ENCODE assay signal across 21 cellular contexts in genomic region chr3:25820816-25821486, GRCh38. TPM values are rescaled to one million over a fixed set of nuclear protein-coding genes. Genes with fewer than 3 reads are reported as not detected.
DNase-seq lines count a peak whose midpoint lies in the region; ATAC-seq, FAIRE-seq and TF ChIP-seq lines count a peak whose summit lies in the region.
"Had no signal": no experiment of that assay in that cellular context is flagged by ENCODE, and none has a peak within 500 bp of the region (broad histone marks: within the 10 kb centered on the region; RNA-seq: fewer than 3 reads in every experiment).

No MANE protein-coding gene starts in this region.

- DNase-seq in A549 (ENCODE audit: low read depth in 1 of 2, low spot score in 1 of 2) (no peak), HFFc6 (no peak), keratinocyte (ENCODE audit: low read depth, low spot score) (no peak), DMS79 (lab: John Stamatoyannopoulos, UW) (no peak), NCI-H2107 (lab: John Stamatoyannopoulos, UW) (no peak), right atrium auricular region (ENCODE audit: low spot score) (no peak)
- DNase-seq: activated CD4-positive, CD25-positive, alpha-beta regulatory T cell; DMS79 treated with DMSO at 0.1 percent for 48 hours; midbrain; NCI-H1417 treated with DMSO at 0.1 percent for 48 hours; NCI-H2171; NCI-H748 treated with DMSO at 0.1 percent for 48 hours had no signal

- TF ChIP-seq EP300 in A549 (IDR thresholded peaks at IDR 0.05): no peak

- no peak overlapping the region for H3K4me2 ChIP-seq in A549
- no peak overlapping the region for H3K4me2 ChIP-seq in keratinocyte (ENCODE audit: control insufficient read depth, extremely low read depth, insufficient read depth, low read depth, low read length)
- H3K4me2 ChIP-seq: PC-9 had no signal

- H3K9me3 ChIP-seq in A549: 0 out of 3 replicates have a peak, but pooled peaks cover 2% of the 10 kb centered on the region
- no peaks in the 10 kb centered on the region for H3K9me3 ChIP-seq in keratinocyte (ENCODE audit: control insufficient read depth, low read depth, low read length)
- peaks cover 0 to 2% of the 10 kb centered on the region in 2 donors for H3K9me3 ChIP-seq in right atrium auricular region

- H3K27ac Mint-ChIP-seq in HFFc6: peak overlapping the region; percentile 87
- no peak overlapping the region for H3K27ac Mint-ChIP-seq in activated T-helper 17 cell treated with anti-CD3 and anti-CD28 coated beads, Interleukin-2, amount 50 U/mL, for 72 hours
- H3K27ac Mint-ChIP-seq: CD14-positive monocyte; dendritic cell treated with granulocyte-macrophage colony-stimulating factor and Interleukin-4, amounts not matched to agents 40 ng/mL and 50 ng/mL, for 4 days; T-helper 2 cell treated with Interferon-gamma antibody and Interleukin-4, amounts not matched to agents 5 μg/mL and 100 μg/mL, for 36 hours had no signal

- peaks cover 17% of the 10 kb centered on the region for H3K4me1 Mint-ChIP-seq in HFFc6 (ENCODE audit: low read depth)
- peaks cover 9% of the 10 kb centered on the region for H3K4me1 Mint-ChIP-seq in activated T-helper 17 cell treated with anti-CD3 and anti-CD28 coated beads, Interleukin-2, amount 50 U/mL, for 72 hours
- H3K4me1 Mint-ChIP-seq: CD14-positive monocyte had no signal

- ATAC-seq in A549: no peak
- ATAC-seq in activated T-helper 17 cell treated with anti-CD3 and anti-CD28 coated beads, Interleukin-2, amount 50 U/mL, for 72 hours (replicated peaks): peak; percentile 29
- ATAC-seq in HG02938 (IDR thresholded peaks at IDR 0.05; ENCODE audit: unreplicated experiment): no peak

- 70% methylated on average over 4 of the region's 4 CpGs for WGBS in A549 (ENCODE audit: missing lambda C conversion rate)

- no peaks in the 10 kb centered on the region for H3K9me3 Mint-ChIP-seq in HFFc6
- no peaks in the 10 kb centered on the region for H3K9me3 Mint-ChIP-seq in activated T-helper 17 cell treated with anti-CD3 and anti-CD28 coated beads, Interleukin-2, amount 50 U/mL, for 72 hours
- H3K9me3 Mint-ChIP-seq: CD14-positive monocyte; dendritic cell treated with granulocyte-macrophage colony-stimulating factor and Interleukin-4, amounts not matched to agents 40 ng/mL and 50 ng/mL, for 4 days; T-helper 2 cell treated with Interferon-gamma antibody and Interleukin-4, amounts not matched to agents 5 μg/mL and 100 μg/mL, for 36 hours had no signal

- FAIRE-seq in A549 (lab: Jason Lieb, UNC) (no peak), keratinocyte (lab: Jason Lieb, UNC) (peak; percentile 13)
- FAIRE-seq: A204.1 had no signal

- no peaks in the 10 kb centered on the region for H3K27me3 ChIP-seq in keratinocyte (ENCODE audit: control insufficient read depth, extremely low read depth, insufficient read depth, low read length)
- no peaks in the 10 kb centered on the region for H3K27me3 ChIP-seq in right atrium auricular region
- H3K27me3 ChIP-seq: breast epithelium, esophagus muscularis mucosa had no signal

- no peak overlapping the region for H2AFZ ChIP-seq in keratinocyte (ENCODE audit: control insufficient read depth, low read length)
- H2AFZ ChIP-seq: PC-9 had no signal

- H3K4me3 Mint-ChIP-seq in HFFc6: peak overlapping the region; percentile 24
- no peak overlapping the region for H3K4me3 Mint-ChIP-seq in activated T-helper 17 cell treated with anti-CD3 and anti-CD28 coated beads, Interleukin-2, amount 50 U/mL, for 72 hours
- H3K4me3 Mint-ChIP-seq: CD14-positive monocyte; dendritic cell treated with granulocyte-macrophage colony-stimulating factor and Interleukin-4, amounts not matched to agents 40 ng/mL and 50 ng/mL, for 4 days; T-helper 2 cell treated with Interferon-gamma antibody and Interleukin-4, amounts not matched to agents 5 μg/mL and 100 μg/mL, for 36 hours had no signal

- H3K4me3 ChIP-seq in A549 (no peak overlapping the region), keratinocyte (ENCODE audit: control insufficient read depth in 2 of 3, extremely low read depth in 1 of 3, insufficient read depth in 2 of 3, low read depth in 1 of 3, low read length in 3 of 3) (no peak overlapping the region), right atrium auricular region (no peak overlapping the region)
- H3K4me3 ChIP-seq: breast epithelium, esophagus muscularis mucosa, PC-9 had no signal

- H3K9ac ChIP-seq in keratinocyte (ENCODE audit: control insufficient read depth, extremely low read depth, insufficient read depth, low read length): no peak overlapping the region

- dilution Hi-C loops in keratinocyte (cut with MboI; ENCODE audit: extremely low pct_ligation_motif_present, low sequenced_read_pairs): no loop called here

- H3K9me1 ChIP-seq in keratinocyte (ENCODE audit: control insufficient read depth, extremely low read depth, insufficient read depth, low read length): no peaks in the 10 kb centered on the region

- H3K4me1 ChIP-seq in A549 (no peaks in the 10 kb centered on the region), keratinocyte (ENCODE audit: control insufficient read depth, extremely low read depth, insufficient read depth, low read length) (no peaks in the 10 kb centered on the region), right atrium auricular region (no peaks in the 10 kb centered on the region)
- H3K4me1 ChIP-seq: breast epithelium had no signal

- H3K36me3 ChIP-seq in keratinocyte (ENCODE audit: control insufficient read depth in 2 of 2, extremely low read depth in 1 of 2, insufficient read depth in 2 of 2, low read length in 2 of 2): no peaks in the 10 kb centered on the region
- H3K36me3 ChIP-seq in right atrium auricular region: no peaks in the 10 kb centered on the region
- H3K36me3 ChIP-seq: breast epithelium, esophagus muscularis mucosa had no signal

- no peaks in the 10 kb centered on the region for H3K79me2 ChIP-seq in keratinocyte (ENCODE audit: control insufficient read depth, insufficient read depth, low read length)

- H3K27ac ChIP-seq in A549: no peak overlapping the region
- no peak overlapping the region for H3K27ac ChIP-seq in keratinocyte (ENCODE audit: control insufficient read depth, insufficient read depth, low read length)
- H3K27ac ChIP-seq in right atrium auricular region: no peak overlapping the region
- H3K27ac ChIP-seq: breast epithelium, esophagus muscularis mucosa, PC-9 had no signal

- no peaks in the 10 kb centered on the region; the same call in 1 of the 2 replicates for H3K27me3 Mint-ChIP-seq in HFFc6 (ENCODE audit: insufficient read depth)
- peaks cover 13% of the 10 kb centered on the region for H3K27me3 Mint-ChIP-seq in activated T-helper 17 cell treated with anti-CD3 and anti-CD28 coated beads, Interleukin-2, amount 50 U/mL, for 72 hours
- H3K27me3 Mint-ChIP-seq: dendritic cell treated with granulocyte-macrophage colony-stimulating factor and Interleukin-4, amounts not matched to agents 40 ng/mL and 50 ng/mL, for 4 days had no signal

- POLR2A ChIA-PET in A549 (lab: Yijun Ruan, JAX): no interaction called here

- H4K20me1 ChIP-seq in keratinocyte (ENCODE audit: control insufficient read depth, extremely low read depth, insufficient read depth, low read length): no peaks in the 10 kb centered on the region

- CTCF ChIA-PET in A549 (lab: Yijun Ruan, JAX): interaction anchor here (2.1 kb wide), 1 partner anchor 11 kb away, joined by 5 read pairs; no protein-coding TSS in a partner anchor

- no peak for TF ChIP-seq CTCF in A549 (IDR thresholded peaks at IDR 0.05)
- no peak for TF ChIP-seq CTCF in HFFc6 (IDR thresholded peaks at IDR 0.05)
- no peak for TF ChIP-seq CTCF in keratinocyte (optimal IDR thresholded peaks at IDR 0.05 in 1 of 3, IDR thresholded peaks at IDR 0.05 in 1 of 3, conservative IDR thresholded peaks at IDR 0.05 in 1 of 3; ENCODE audit: extremely low read depth in 1 of 3, insufficient read depth in 2 of 3, low read length in 3 of 3)
- TF ChIP-seq CTCF in right atrium auricular region (IDR thresholded peaks at IDR 0.05): no peak

- no peak for TF ChIP-seq POLR2A in A549 (IDR thresholded peaks at IDR 0.05; ENCODE audit: low read length)

- H3K36me3 Mint-ChIP-seq in HFFc6 (ENCODE audit: low read depth): no peaks in the 10 kb centered on the region
- H3K36me3 Mint-ChIP-seq in activated T-helper 17 cell treated with anti-CD3 and anti-CD28 coated beads, Interleukin-2, amount 50 U/mL, for 72 hours (ENCODE audit: low read depth): no peaks in the 10 kb centered on the region
- H3K36me3 Mint-ChIP-seq: CD14-positive monocyte had no signal

- no peak for TF ChIP-seq RAD21 in A549 (conservative IDR thresholded peaks at IDR 0.05 in 1 of 2, IDR thresholded peaks at IDR 0.05 in 1 of 2)

RNA-seq across cellular contexts. Expression of gene OXSM, which starts 31.1 kb away (rescaled TPM):
- polyA plus RNA-seq in A549 (2011; rRNA removed) (39.0 and 43.9 TPM in 2 replicates), A549 (2017; fragmentation: RNase III; extraction: RNeasy Plus Mini Kit Qiagen cat#74134 plus additional on column Dnase treatment) (17.5 to 20.0 TPM (median 19.1 TPM) in 3 replicates), keratinocyte (17.8 to 31.6 TPM (median 28.0 TPM) in 3 replicates)
- polyA plus RNA-seq in A549 (2012; cell fraction: cytosol; rRNA removed): 12.9 and 14.0 TPM in 2 replicates
- 9.1 and 9.9 TPM in 2 replicates for polyA plus RNA-seq in A549 (2012; cell fraction: nucleus; rRNA removed)
- 7.7 and 10.0 TPM in 2 replicates for polyA minus RNA-seq in A549 (2011; rRNA and poly(A)+ RNA removed)
- total RNA-seq in HFFc6 (2021; fragmentation: NEBNext Ultra II Directional; extraction: Animal tissue kit (Norgen Biotek cat#: 25700)): 10 to 100 TPM in 2 of 6 experiments, 1 to 10 TPM in 4; 6.5 to 12.2 (median 7.8) TPM
- total RNA-seq in activated T-helper 17 cell treated with anti-CD3 and anti-CD28 coated beads, Interleukin-2, amount 50 U/mL, for 72 hours: 10 to 100 TPM; 27.7 to 35.7 TPM
- 8.0 TPM for polyA plus RNA-seq in keratinocyte (2011; ENCODE audit: low read depth)
- polyA plus RNA-seq in keratinocyte (2011; cell fraction: cytosol; rRNA removed): 10.9 and 26.3 TPM in 2 replicates
- 28.8 and 35.7 TPM in 2 replicates for polyA plus RNA-seq in keratinocyte (2011; cell fraction: nucleus; rRNA removed)
- 12.2 and 17.7 TPM in 2 replicates for polyA plus RNA-seq in keratinocyte (2012; ENCODE audit: low replicate concordance)
- 5.5 to 14.6 TPM (median 11.0 TPM) in 3 replicates for polyA minus RNA-seq in keratinocyte
- polyA minus RNA-seq in keratinocyte (2011; cell fraction: cytosol; rRNA and poly(A)+ RNA removed): 3.1 TPM
- polyA minus RNA-seq in keratinocyte (2011; cell fraction: nucleus; rRNA and poly(A)+ RNA removed): 9.1 and 18.9 TPM in 2 replicates
- total RNA-seq in right atrium auricular region: 10 to 100 TPM; 12.9 to 17.2 TPM

RNA-seq across cellular contexts. Expression of gene NGLY1, which starts 37.7 kb away (rescaled TPM):
- polyA plus RNA-seq in A549 (2011; rRNA removed) (29.2 and 46.3 TPM in 2 replicates), A549 (2017; fragmentation: RNase III; extraction: RNeasy Plus Mini Kit Qiagen cat#74134 plus additional on column Dnase treatment) (25.2 to 27.5 TPM (median 25.4 TPM) in 3 replicates), keratinocyte (8.6 to 19.5 TPM (median 11.2 TPM) in 3 replicates)
- polyA plus RNA-seq in A549 (2012; cell fraction: cytosol; rRNA removed): 5.8 and 6.7 TPM in 2 replicates
- polyA plus RNA-seq in A549 (2012; cell fraction: nucleus; rRNA removed): 4.0 and 8.4 TPM in 2 replicates
- 18.8 and 26.2 TPM in 2 replicates for polyA minus RNA-seq in A549 (2011; rRNA and poly(A)+ RNA removed)
- 10 to 100 TPM; 21.7 to 27.6 (median 24.3) TPM for total RNA-seq in HFFc6 (2021; fragmentation: NEBNext Ultra II Directional; extraction: Animal tissue kit (Norgen Biotek cat#: 25700))
- 100 to 1,000 TPM in 1 of 2 donors, 10 to 100 TPM in 1; 93.0 to 232 TPM for total RNA-seq in activated T-helper 17 cell treated with anti-CD3 and anti-CD28 coated beads, Interleukin-2, amount 50 U/mL, for 72 hours
- polyA plus RNA-seq in keratinocyte (2011; ENCODE audit: low read depth): 33.7 TPM
- polyA plus RNA-seq in keratinocyte (2011; cell fraction: cytosol; rRNA removed): 10.8 and 21.5 TPM in 2 replicates
- polyA plus RNA-seq in keratinocyte (2011; cell fraction: nucleus; rRNA removed): 16.0 and 19.2 TPM in 2 replicates
- polyA plus RNA-seq in keratinocyte (2012; ENCODE audit: low replicate concordance): 15.6 and 21.6 TPM in 2 replicates
- polyA minus RNA-seq in keratinocyte: 2.5 to 12.6 TPM (median 10.3 TPM) in 3 replicates
- polyA minus RNA-seq in keratinocyte (2011; cell fraction: cytosol; rRNA and poly(A)+ RNA removed): 3.8 TPM
- 8.4 and 16.1 TPM in 2 replicates for polyA minus RNA-seq in keratinocyte (2011; cell fraction: nucleus; rRNA and poly(A)+ RNA removed)
- total RNA-seq in right atrium auricular region: 10 to 100 TPM; 20.2 to 21.8 TPM
